ENCODE assay signal across 8 cellular contexts in genomic region chrY:13479031-13479705, GRCh38. TPM values are rescaled to one million over a fixed set of nuclear protein-coding genes. Genes with fewer than 3 reads are reported as not detected.
DNase-seq lines count a peak whose midpoint lies in the region; ATAC-seq and TF ChIP-seq lines count a peak whose summit lies in the region.
"Had no signal": no experiment of that assay in that cellular context is flagged by ENCODE, and none has a peak within 500 bp of the region (broad histone marks: within the 10 kb centered on the region; RNA-seq: fewer than 3 reads in every experiment).

No MANE protein-coding gene starts in this region.

- no peaks in the 10 kb centered on the region for H3K9me2 ChIP-seq in GM23338 (ENCODE audit: insufficient read depth)

- peak overlapping the region; percentile 86 for H3K27ac ChIP-seq in GM23338 (ENCODE audit: low read depth)
- peak overlapping the region; percentile 83 for H3K27ac ChIP-seq in RWPE2 (ENCODE audit: poor library complexity, severe bottlenecking)
- no peak overlapping the region for H3K27ac ChIP-seq in ovary

- peak overlapping the region; percentile 95 for H3K4me3 Mint-ChIP-seq in GM23338

- H3K27me3 ChIP-seq in GM23338 (ENCODE audit: insufficient read depth) = no peaks in the 10 kb centered on the region
- H3K27me3 ChIP-seq in RWPE2 (ENCODE audit: insufficient read depth, poor library complexity, severe bottlenecking) = no peaks in the 10 kb centered on the region
- H3K27me3 ChIP-seq in ovary = no peaks in the 10 kb centered on the region

- ATAC-seq in GM23338 = peak; percentile 62
- peak; percentile 67 for ATAC-seq in RWPE2 (ENCODE audit: low read depth)
- ATAC-seq in HG03469 (IDR thresholded peaks at IDR 0.05; ENCODE audit: unreplicated experiment) = no peak
- ATAC-seq: Panc1 had no signal

- intact Hi-C loops in ovary (cut with DNase I) = no loop called here

- DNase-seq in GM23338 (ENCODE audit: low spot score) (peak; percentile 56), RWPE2 (ENCODE audit: low spot score) (peak; percentile 73), dermis blood vessel endothelial cell (peak; percentile 51), ovary (no peak), hepatic stellate cell (ENCODE audit: low spot score) (no peak), HuH-7.5 (ENCODE audit: low spot score) (no peak)

- no CpG with 5 or more reads among the region's 39 CpGs for WGBS in ovary, 3 donors

- H3K36me3 ChIP-seq in GM23338 (ENCODE audit: insufficient read depth) = no peaks in the 10 kb centered on the region
- peaks cover 32% of the 10 kb centered on the region for H3K36me3 ChIP-seq in RWPE2 (ENCODE audit: low read depth)
- H3K36me3 ChIP-seq in ovary = no peaks in the 10 kb centered on the region

- H3K4me3 ChIP-seq in GM23338 = peak overlapping the region; percentile 71
- peak overlapping the region; percentile 85 for H3K4me3 ChIP-seq in RWPE2 (ENCODE audit: severe bottlenecking)
- peak overlapping the region; percentile 9 for H3K4me3 ChIP-seq in ovary

- TF ChIP-seq POLR2A in ovary (IDR thresholded peaks at IDR 0.05) = no peak

- H3K4me1 ChIP-seq in GM23338 (ENCODE audit: insufficient read depth) (no peaks in the 10 kb centered on the region), RWPE2 (ENCODE audit: insufficient read depth, poor library complexity, severe bottlenecking) (peaks cover 32% of the 10 kb centered on the region), ovary (ENCODE audit: insufficient read depth) (no peaks in the 10 kb centered on the region)

- no peaks in the 10 kb centered on the region for H4K20me1 ChIP-seq in GM23338 (replicated peaks; ENCODE audit: insufficient read depth)

- H3K36me3 Mint-ChIP-seq in GM23338 (ENCODE audit: low read depth) = peaks cover 23% of the 10 kb centered on the region

- H3K79me2 ChIP-seq in GM23338 (replicated peaks; ENCODE audit: insufficient read depth) = peaks cover 55% of the 10 kb centered on the region

- peaks cover 1% of the 10 kb centered on the region for H3K27me3 Mint-ChIP-seq in GM23338 (ENCODE audit: insufficient read depth, low read depth, poor library complexity)

- no peaks in the 10 kb centered on the region for H3K9me3 ChIP-seq in RWPE2 (ENCODE audit: severe bottlenecking)
- no peaks in the 10 kb centered on the region for H3K9me3 ChIP-seq in ovary

- TF ChIP-seq EP300 in ovary (IDR thresholded peaks at IDR 0.05) = no peak

- H3K4me2 ChIP-seq in GM23338 = peak overlapping the region; percentile 78

- H3K4me1 Mint-ChIP-seq in GM23338 = peaks cover 3% of the 10 kb centered on the region; the same call in 2 of the 3 replicates

- no peak overlapping the region for H2AFZ ChIP-seq in GM23338

- no peaks in the 10 kb centered on the region for H3F3A ChIP-seq in GM23338 (replicated peaks; ENCODE audit: low read depth)

- peak overlapping the region; percentile 96 for H3K27ac Mint-ChIP-seq in GM23338

- TF ChIP-seq CTCF in GM23338 (conservative IDR thresholded peaks at IDR 0.05; ENCODE audit: low read depth in 2 of 2) (no peak), RWPE2 (IDR thresholded peaks at IDR 0.05; ENCODE audit: poor library complexity, severe bottlenecking) (no peak), ovary (IDR thresholded peaks at IDR 0.05) (no peak)

- H3K9me3 Mint-ChIP-seq in GM23338 = no peaks in the 10 kb centered on the region

TF ChIP-seq in GM23338, 12 proteins besides CTCF, POLR2A, EP300 and RAD21:
- TF ChIP-seq JUNB (IDR thresholded peaks at IDR 0.05; ENCODE audit: unreplicated experiment) (no peak), EZH2phosphoT487 (IDR thresholded peaks at IDR 0.05; ENCODE audit: unreplicated experiment) (no peak)

RNA-seq across cellular contexts. Expression of gene UTY, which starts 0.7 kb away (rescaled TPM):
- 36.3 and 43.7 TPM in 2 replicates for total RNA-seq in GM23338 (2014; rRNA removed; shearing (Covaris generic))
- polyA plus RNA-seq in GM23338 (2016; fragmentation: Nextera tagmentation; extraction: Ambion mirVana) (12.8 and 15.7 TPM in 2 replicates), ovary (not detected)
- total RNA-seq in dermis blood vessel endothelial cell (0.17 and 19.0 TPM in 2 replicates), ovary (under 1 TPM in 1 of 7 donors, not detected in 6; 0.03 TPM)

Comparison
In these comparisons a context has a peak if more than half of its experiments do, and no peak if none do; other contexts are left out.
1. DNase-seq: peak in GM23338 (single experiment), RWPE2 (single experiment) and dermis blood vessel endothelial cell (single experiment); none in ovary (0 of 5), hepatic stellate cell (single experiment) and HuH-7.5 (single experiment).
2. H3K27ac ChIP-seq: peak in GM23338 (single experiment) and RWPE2 (single experiment); none in ovary (0 of 2).
3. H3K4me3 ChIP-seq: peak in every context shown above with its lines; median percentile 85 in RWPE2; 71 in GM23338; 9 in ovary.